Comparison of ENCODE assay signal across 24 cellular contexts in the genomic region with DNA sequence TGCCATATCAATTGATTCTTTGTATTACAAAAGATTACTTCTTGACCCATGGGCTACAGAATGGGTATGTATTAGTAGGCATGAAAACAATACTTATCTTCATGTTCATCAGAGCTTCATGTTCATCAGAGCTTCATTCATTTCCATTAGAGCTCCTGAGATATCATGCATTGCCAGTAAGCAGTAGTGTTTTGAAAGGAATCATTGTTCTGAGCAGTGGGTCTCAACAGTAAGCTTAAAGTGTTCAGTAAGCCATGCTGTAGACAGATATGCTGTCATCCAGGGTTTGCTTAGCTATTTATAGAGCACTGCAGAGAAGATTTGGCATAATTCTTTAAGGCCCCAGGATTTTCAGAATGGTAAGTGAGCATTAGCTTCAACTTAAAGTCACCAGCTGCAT.
DNase-seq lines count a peak whose midpoint lies in the region; ATAC-seq, FAIRE-seq and TF ChIP-seq lines count a peak whose summit lies in the region.
"Had no signal": no experiment of that assay in that cellular context is flagged by ENCODE, and none has a peak within 500 bp of the region (broad histone marks: within the 10 kb centered on the region; RNA-seq: fewer than 3 reads in every experiment).

No MANE protein-coding gene starts in this region.

- H3K27ac ChIP-seq in H1 (ENCODE audit: low read depth, low read length) (no peak overlapping the region), lower lobe of right lung (no peak overlapping the region), WERI-Rb-1 (no peak overlapping the region)
- H3K27ac ChIP-seq: 22Rv1; A549; BLaER1 treated with 17β-estradiol and CSF1 and Interleukin-3, amounts not matched to agents 10 nM and 100 nM; C4-2B had no signal

- H3K27me3 ChIP-seq in H1 (replicated peaks in 1 of 4; ENCODE audit: control insufficient read depth in 3 of 4, extremely low read depth in 1 of 4, insufficient read depth in 3 of 4, low read length in 3 of 4), result no peaks in the 10 kb centered on the region
- no peaks in the 10 kb centered on the region for H3K27me3 ChIP-seq in lower lobe of right lung (ENCODE audit: low read depth)
- H3K27me3 ChIP-seq in WERI-Rb-1 (ENCODE audit: insufficient read depth, low read depth, severe bottlenecking), result no peaks in the 10 kb centered on the region
- H3K27me3 ChIP-seq: BLaER1 treated with 17β-estradiol and CSF1 and Interleukin-3, amounts not matched to agents 10 nM and 100 nM had no signal

- CTCF ChIA-PET in H1 (lab: Charles Lee; ENCODE audit: partially characterized antibody), result interaction anchor here (0.7 to 3.6 kb wide), 3 partner anchors 16 to 138 kb away, joined by 3 to 19 read pairs (median 7); no protein-coding TSS in a partner anchor

- H4K5ac ChIP-seq in H1 (ENCODE audit: insufficient read length, low read depth, low read length), result no peak overlapping the region

- no peaks in the 10 kb centered on the region for H3K23me2 ChIP-seq in H1 (ENCODE audit: low read depth, low read length)

- H4K8ac ChIP-seq in H1 (ENCODE audit: extremely low read depth, insufficient read depth, low read length), result no peak overlapping the region

- POLR2A ChIA-PET in H1 (lab: Charles Lee; ENCODE audit: partially characterized antibody), result no interaction called here

- H3K4me2 ChIP-seq in H1 (ENCODE audit: insufficient read depth in 1 of 2, low read depth in 2 of 2, low read length in 2 of 2), result no peak overlapping the region
- H3K4me2 ChIP-seq: A549 had no signal

- no peak overlapping the region for H2BK120ac ChIP-seq in H1 (replicated peaks; ENCODE audit: low read depth, low read length)

- peak; percentile 16 for DNase-seq in NCI-H82 (lab: John Stamatoyannopoulos, UW)
- DNase-seq in NCI-H82 treated with DMSO at 0.1 percent for 48 hours (lab: John Stamatoyannopoulos, UW; ENCODE audit: unreplicated experiment), result no peak
- no peak for DNase-seq in H1 (ENCODE audit: low read depth in 1 of 2, low spot score in 2 of 2)
- DNase-seq in foreskin melanocyte, result peak; percentile 75
- DNase-seq in lower lobe of right lung, result no peak
- no peak for DNase-seq in WERI-Rb-1
- DNase-seq: AML-193; CD4-positive, alpha-beta T cell; CD8-positive, alpha-beta T cell; COR-L47; DMS 273 treated with DMSO at 0.1 percent for 48 hours; DMS153; DMS53; DMS79; DND-41; EL; GDM1 had no signal

- H3K4ac ChIP-seq in H1 (replicated peaks; ENCODE audit: insufficient read length, low read depth, low read length), result no peak overlapping the region

- no peak overlapping the region for H3K56ac ChIP-seq in H1 (replicated peaks; ENCODE audit: insufficient read length, low read depth, low read length)

- H3K9me3 ChIP-seq in H1 (ENCODE audit: insufficient read depth in 2 of 2, low read depth in 1 of 2, low read length in 1 of 2), result no peaks in the 10 kb centered on the region
- H3K9me3 ChIP-seq in lower lobe of right lung, result no peaks in the 10 kb centered on the region
- H3K9me3 ChIP-seq in WERI-Rb-1 (ENCODE audit: severe bottlenecking), result no peaks in the 10 kb centered on the region
- H3K9me3 ChIP-seq: A549 had no signal

- no peak overlapping the region for H2BK12ac ChIP-seq in H1 (ENCODE audit: low read depth, low read length)

- TF ChIP-seq POLR2A in H1 (IDR thresholded peaks at IDR 0.05; ENCODE audit: control extremely low read depth in 1 of 2, low read depth in 2 of 2, low read length in 2 of 2), result no peak

- no peak for FAIRE-seq in H1 (lab: Jason Lieb, UNC)
- FAIRE-seq: A549, GM12878, GM12892, GM18507 had no signal

- no peak overlapping the region for H3K14ac ChIP-seq in H1 (ENCODE audit: insufficient read length)

- TF ChIP-seq RAD21 in H1 (IDR thresholded peaks at IDR 0.05 in 1 of 2, conservative IDR thresholded peaks at IDR 0.05 in 1 of 2; ENCODE audit: low read depth in 2 of 2, low read length in 2 of 2), result no peak

- no peak overlapping the region for H3K18ac ChIP-seq in H1 (ENCODE audit: extremely low read depth, low read length)

- H3K4me1 ChIP-seq in H1 (replicated peaks in 1 of 4; ENCODE audit: control insufficient read depth in 3 of 4, insufficient read depth in 4 of 4, low read length in 3 of 4) (no peaks in the 10 kb centered on the region), lower lobe of right lung (no peaks in the 10 kb centered on the region)
- H3K4me1 ChIP-seq: A549 had no signal

- no peak overlapping the region for H3K9ac ChIP-seq in H1 (replicated peaks in 1 of 4; ENCODE audit: extremely low read depth in 1 of 4, low read depth in 3 of 4, low read length in 3 of 4)
- H3K9ac ChIP-seq: BLaER1 treated with 17β-estradiol and CSF1 and Interleukin-3, amounts not matched to agents 10 nM and 100 nM had no signal

- H3K4me3 ChIP-seq in H1 (ENCODE audit: extremely low read depth in 1 of 4, insufficient read depth in 2 of 4, low read depth in 3 of 4, low read length in 4 of 4) (no peak overlapping the region), lower lobe of right lung (no peak overlapping the region), WERI-Rb-1 (ENCODE audit: low read depth, low read length) (no peak overlapping the region)
- H3K4me3 ChIP-seq: A549; BLaER1 treated with 17β-estradiol and CSF1 and Interleukin-3, amounts not matched to agents 10 nM and 100 nM; GM12878 had no signal

- no peak overlapping the region for H2BK15ac ChIP-seq in H1 (ENCODE audit: low read length)

- H2BK20ac ChIP-seq in H1 (ENCODE audit: low read length), result no peak overlapping the region

- H3K79me1 ChIP-seq in H1 (ENCODE audit: low read depth, low read length), result no peaks in the 10 kb centered on the region

- intact Hi-C loops in lower lobe of right lung (cut with DNase I), result no loop called here

- no peak overlapping the region for H3K23ac ChIP-seq in H1 (ENCODE audit: insufficient read length)

- H3K36me3 ChIP-seq in H1 (ENCODE audit: control insufficient read depth in 2 of 4, insufficient read depth in 4 of 4, low read length in 3 of 4) (no peaks in the 10 kb centered on the region), lower lobe of right lung (no peaks in the 10 kb centered on the region), WERI-Rb-1 (no peaks in the 10 kb centered on the region)
- H3K36me3 ChIP-seq: BLaER1 treated with 17β-estradiol and CSF1 and Interleukin-3, amounts not matched to agents 10 nM and 100 nM had no signal

- no peaks in the 10 kb centered on the region for H4K20me1 ChIP-seq in H1 (replicated peaks in 1 of 2; ENCODE audit: control insufficient read depth in 1 of 2, insufficient read depth in 2 of 2, low read length in 2 of 2)
- H4K20me1 ChIP-seq: BLaER1 treated with 17β-estradiol and CSF1 and Interleukin-3, amounts not matched to agents 10 nM and 100 nM had no signal

- H4K91ac ChIP-seq in H1 (replicated peaks; ENCODE audit: insufficient read length, low read length), result no peak overlapping the region

- ATAC-seq in lower lobe of right lung, result no peak
- ATAC-seq: A549; CD8-positive, alpha-beta T cell; GM12878 had no signal

- H2AK5ac ChIP-seq in H1 (ENCODE audit: low read depth, low read length), result no peak overlapping the region

- TF ChIP-seq CTCF in H1 (IDR thresholded peaks at IDR 0.05; ENCODE audit: control extremely low read depth in 1 of 3, insufficient read depth in 1 of 3, low read depth in 1 of 3, low read length in 3 of 3), result no peak
- TF ChIP-seq CTCF in lower lobe of right lung (IDR thresholded peaks at IDR 0.05), result no peak
- TF ChIP-seq CTCF in WERI-Rb-1 (IDR thresholded peaks at IDR 0.05; ENCODE audit: low read depth, low read length), result no peak

- H2AFZ ChIP-seq in H1 (ENCODE audit: low read length), result peak overlapping the region; percentile 22; the same call in 1 of the 2 replicates

- H2BK5ac ChIP-seq in H1 (ENCODE audit: low read depth, low read length), result no peak overlapping the region

- H3K79me2 ChIP-seq in H1 (ENCODE audit: control insufficient read depth in 1 of 2, insufficient read depth in 2 of 2, low read length in 2 of 2), result no peaks in the 10 kb centered on the region

- no peak for TF ChIP-seq EP300 in H1 (IDR thresholded peaks at IDR 0.05; ENCODE audit: borderline replicate concordance in 1 of 2, low read depth in 2 of 2, low read length in 2 of 2)

TF ChIP-seq in H1, 55 proteins besides CTCF, POLR2A, EP300 and RAD21:
- TF ChIP-seq GABPA (IDR thresholded peaks at IDR 0.05; ENCODE audit: borderline replicate concordance, insufficient read depth, low read length) (no peak), FOSL1 (IDR thresholded peaks at IDR 0.05; ENCODE audit: insufficient read depth, low read depth, low read length) (no peak), JUND (IDR thresholded peaks at IDR 0.05; ENCODE audit: low read length) (no peak), NRF1 (IDR thresholded peaks at IDR 0.05; ENCODE audit: low read depth, low read length) (no peak), CREB1 (IDR thresholded peaks at IDR 0.05) (no peak), EZH2 (IDR thresholded peaks at IDR 0.05; ENCODE audit: low read depth, low read length, severe bottlenecking) (no peak)
- TF ChIP-seq, protein P1, sequence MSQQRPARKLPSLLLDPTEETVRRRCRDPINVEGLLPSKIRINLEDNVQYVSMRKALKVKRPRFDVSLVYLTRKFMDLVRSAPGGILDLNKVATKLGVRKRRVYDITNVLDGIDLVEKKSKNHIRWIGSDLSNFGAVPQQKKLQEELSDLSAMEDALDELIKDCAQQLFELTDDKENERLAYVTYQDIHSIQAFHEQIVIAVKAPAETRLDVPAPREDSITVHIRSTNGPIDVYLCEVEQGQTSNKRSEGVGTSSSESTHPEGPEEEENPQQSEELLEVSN (IDR thresholded peaks at IDR 0.05), result no peak
- TF ChIP-seq, protein P2, sequence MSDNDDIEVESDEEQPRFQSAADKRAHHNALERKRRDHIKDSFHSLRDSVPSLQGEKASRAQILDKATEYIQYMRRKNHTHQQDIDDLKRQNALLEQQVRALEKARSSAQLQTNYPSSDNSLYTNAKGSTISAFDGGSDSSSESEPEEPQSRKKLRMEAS (IDR thresholded peaks at IDR 0.05), result no peak
TF ChIP-seq in H1: peak in this region for 0.

Comparison
In these comparisons a context has a peak if more than half of its experiments do, and no peak if none do; other contexts are left out.
1. DNase-seq: peak in NCI-H82 (single experiment) and foreskin melanocyte (single experiment); none in NCI-H82 treated with DMSO at 0.1 percent for 48 hours (single experiment), H1 (0 of 2), lower lobe of right lung (single experiment) and WERI-Rb-1 (single experiment).